In genomic region chrX:78839711-78840110, GRCh38 we compare ENCODE assay signal across 24 cellular contexts.
"Had no signal": no experiment of that assay in that cellular context is flagged by ENCODE, and none has a peak within 500 bp of the region (broad histone marks: within the 10 kb centered on the region; RNA-seq: fewer than 3 reads in every experiment).

No MANE protein-coding gene starts in this region.

- H3K9me3 ChIP-seq: gastrocnemius medialis, right atrium auricular region, stomach, thyroid gland, upper lobe of left lung had no signal

- H3K4me1 Mint-ChIP-seq: nephron, neural progenitor cell had no signal

- H3K4me3 Mint-ChIP-seq: effector memory CD8-positive, alpha-beta T cell; naive thymus-derived CD4-positive, alpha-beta T cell; nephron; neural progenitor cell had no signal

- H3K27ac Mint-ChIP-seq: effector memory CD8-positive, alpha-beta T cell; naive thymus-derived CD4-positive, alpha-beta T cell; nephron; neural progenitor cell; progenitor cell of endocrine pancreas had no signal

- H3K36me3 Mint-ChIP-seq: neural progenitor cell had no signal

- DNase-seq: cortex of kidney; effector memory CD8-positive, alpha-beta T cell; foreskin fibroblast; gastrocnemius medialis; head of caudate nucleus; kidney; mesenchymal stem cell; midbrain; naive thymus-derived CD4-positive, alpha-beta T cell; stimulated activated CD4-positive, alpha-beta T cell treated with anti-CD3 and anti-CD28 coated beads, Interleukin-12 subunit alpha, Interleukin-12 subunit beta, amount 100 ng/mL, for 4 hours; stimulated activated CD4-positive, alpha-beta T cell treated with anti-CD3 and anti-CD28 coated beads, Interleukin-1b, Interleukin-23, amount 100 ng/mL, for 48 hours; stimulated activated CD4-positive, alpha-beta T cell treated with anti-CD3 and anti-CD28 coated beads, Interleukin-4, amount 100 ng/mL, for 1 hour; stimulated activated CD8-positive, alpha-beta memory T cell treated with anti-CD3 and anti-CD28 coated beads, Interleukin-4, amount 100 ng/mL, for 48 hours; stimulated activated naive CD4-positive, alpha-beta T cell; stomach; thyroid gland; upper lobe of left lung had no signal

- ATAC-seq: effector memory CD8-positive, alpha-beta T cell; esophagus mucosa; gastrocnemius medialis; left lobe of liver; naive thymus-derived CD4-positive, alpha-beta T cell; sciatic nerve had no signal

- H3K27me3 Mint-ChIP-seq: effector memory CD8-positive, alpha-beta T cell; naive thymus-derived CD4-positive, alpha-beta T cell; progenitor cell of endocrine pancreas had no signal
